ENCODE assay signal across 11 cellular contexts in genomic region chr3:13353936-13354542, GRCh38.
DNase-seq lines count a peak whose midpoint lies in the region; ATAC-seq and TF ChIP-seq lines count a peak whose summit lies in the region.
"Had no signal": no experiment of that assay in that cellular context is flagged by ENCODE, and none has a peak within 500 bp of the region (broad histone marks: within the 10 kb centered on the region; RNA-seq: fewer than 3 reads in every experiment).

No MANE protein-coding gene starts in this region.

- H3K27ac Mint-ChIP-seq in activated CD4-positive, alpha-beta T cell treated with anti-CD3 and anti-CD28 coated beads, Interleukin-2, amount 10 ng/mL, durations not matched to agents 24 days and 14 days: peak overlapping the region; percentile 51
- no peak overlapping the region for H3K27ac Mint-ChIP-seq in osteocyte (ENCODE audit: unreplicated experiment)

- TF ChIP-seq CTCF in choroid plexus epithelial cell (conservative IDR thresholded peaks at IDR 0.05; ENCODE audit: low read depth, low read length) (peak; percentile 60), osteocyte (IDR thresholded peaks at IDR 0.05) (peak; percentile 29)

- no peaks in the 10 kb centered on the region for H3K9me3 Mint-ChIP-seq in activated CD4-positive, alpha-beta T cell treated with anti-CD3 and anti-CD28 coated beads, Interleukin-2, amount 10 ng/mL, durations not matched to agents 24 days and 14 days
- H3K9me3 Mint-ChIP-seq in osteocyte (ENCODE audit: unreplicated experiment): no peaks in the 10 kb centered on the region

- H3K9me3 ChIP-seq in MG63: no peaks in the 10 kb centered on the region
- H3K9me3 ChIP-seq: thoracic aorta had no signal

- H3K36me3 Mint-ChIP-seq in activated CD4-positive, alpha-beta T cell treated with anti-CD3 and anti-CD28 coated beads, Interleukin-2, amount 10 ng/mL, durations not matched to agents 24 days and 14 days (ENCODE audit: low read depth): peaks cover 70% of the 10 kb centered on the region
- no peaks in the 10 kb centered on the region for H3K36me3 Mint-ChIP-seq in osteocyte (ENCODE audit: unreplicated experiment)

- H3K4me3 ChIP-seq in MG63 (no peak overlapping the region), choroid plexus epithelial cell (ENCODE audit: low read depth, low read length) (no peak overlapping the region)
- H3K4me3 ChIP-seq: thoracic aorta had no signal

- ATAC-seq in Right ventricle myocardium superior (ENCODE audit: poor library complexity) (no peak), HG03469 (IDR thresholded peaks at IDR 0.05; ENCODE audit: unreplicated experiment) (no peak)

- no peak overlapping the region for H3K4me3 Mint-ChIP-seq in activated CD4-positive, alpha-beta T cell treated with anti-CD3 and anti-CD28 coated beads, Interleukin-2, amount 10 ng/mL, durations not matched to agents 24 days and 14 days
- H3K4me3 Mint-ChIP-seq in osteocyte (ENCODE audit: unreplicated experiment): no peak overlapping the region

- H3K36me3 ChIP-seq in MG63: no peaks in the 10 kb centered on the region
- H3K36me3 ChIP-seq: thoracic aorta had no signal

- DNase-seq in activated CD4-positive, alpha-beta T cell treated with anti-CD3 and anti-CD28 coated beads, Interleukin-2, amount 10 ng/mL, durations not matched to agents 24 days and 14 days: no peak
- DNase-seq in activated CD4-positive, alpha-beta T cell treated with anti-CD3 and anti-CD28 coated beads, Interleukin-2, amount 50 U/mL, for 1 hour: no peak
- DNase-seq in MG63 (peak; percentile 26), choroid plexus epithelial cell (ENCODE audit: low read depth) (peak; percentile 23), osteocyte (ENCODE audit: extremely low spot score, unreplicated experiment) (no peak), Right ventricle myocardium superior (no peak), inferior parietal cortex (ENCODE audit: extremely low spot score) (no peak)
- DNase-seq: activated CD8-positive, alpha-beta memory T cell treated with anti-CD3 and anti-CD28 coated beads, Interleukin-2, amount 50 U/mL, for 4 hours; MV-4-11 had no signal

- H3K27me3 Mint-ChIP-seq in activated CD4-positive, alpha-beta T cell treated with anti-CD3 and anti-CD28 coated beads, Interleukin-2, amount 10 ng/mL, durations not matched to agents 24 days and 14 days: no peaks in the 10 kb centered on the region
- H3K27me3 Mint-ChIP-seq in osteocyte (ENCODE audit: unreplicated experiment): peaks cover 2% of the 10 kb centered on the region

- intact Hi-C loops in activated CD4-positive, alpha-beta T cell treated with anti-CD3 and anti-CD28 coated beads, Interleukin-2, amount 10 ng/mL, durations not matched to agents 24 days and 14 days (cut with micrococcal nuclease): no loop called here
- intact Hi-C loops in Right ventricle myocardium superior (cut with DNase I): no loop called here

- H3K27me3 ChIP-seq in MG63: no peaks in the 10 kb centered on the region

- peaks cover 27% of the 10 kb centered on the region for H3K4me1 Mint-ChIP-seq in activated CD4-positive, alpha-beta T cell treated with anti-CD3 and anti-CD28 coated beads, Interleukin-2, amount 10 ng/mL, durations not matched to agents 24 days and 14 days
- peaks cover 8% of the 10 kb centered on the region for H3K4me1 Mint-ChIP-seq in osteocyte (ENCODE audit: unreplicated experiment)

Comparison
In these comparisons a context has a peak if more than half of its experiments do, and no peak if none do; other contexts are left out.
1. DNase-seq: peak in MG63 (single experiment) and choroid plexus epithelial cell (single experiment); none in activated CD4-positive, alpha-beta T cell treated with anti-CD3 and anti-CD28 coated beads, Interleukin-2, amount 10 ng/mL, durations not matched to agents 24 days and 14 days (single experiment), activated CD4-positive, alpha-beta T cell treated with anti-CD3 and anti-CD28 coated beads, Interleukin-2, amount 50 U/mL, for 1 hour (single experiment), osteocyte (single experiment), Right ventricle myocardium superior (single experiment) and inferior parietal cortex (single experiment).